In genomic region chr4:105509714-105510113, GRCh38 we compare ENCODE assay signal across 1 cellular context.
TF ChIP-seq lines count a peak whose summit lies in the region.

No MANE protein-coding gene starts in this region.

TF ChIP-seq in GM12878, 131 proteins besides CTCF, POLR2A, EP300 and RAD21 (continued from another document):
- TF ChIP-seq, protein P1, sequence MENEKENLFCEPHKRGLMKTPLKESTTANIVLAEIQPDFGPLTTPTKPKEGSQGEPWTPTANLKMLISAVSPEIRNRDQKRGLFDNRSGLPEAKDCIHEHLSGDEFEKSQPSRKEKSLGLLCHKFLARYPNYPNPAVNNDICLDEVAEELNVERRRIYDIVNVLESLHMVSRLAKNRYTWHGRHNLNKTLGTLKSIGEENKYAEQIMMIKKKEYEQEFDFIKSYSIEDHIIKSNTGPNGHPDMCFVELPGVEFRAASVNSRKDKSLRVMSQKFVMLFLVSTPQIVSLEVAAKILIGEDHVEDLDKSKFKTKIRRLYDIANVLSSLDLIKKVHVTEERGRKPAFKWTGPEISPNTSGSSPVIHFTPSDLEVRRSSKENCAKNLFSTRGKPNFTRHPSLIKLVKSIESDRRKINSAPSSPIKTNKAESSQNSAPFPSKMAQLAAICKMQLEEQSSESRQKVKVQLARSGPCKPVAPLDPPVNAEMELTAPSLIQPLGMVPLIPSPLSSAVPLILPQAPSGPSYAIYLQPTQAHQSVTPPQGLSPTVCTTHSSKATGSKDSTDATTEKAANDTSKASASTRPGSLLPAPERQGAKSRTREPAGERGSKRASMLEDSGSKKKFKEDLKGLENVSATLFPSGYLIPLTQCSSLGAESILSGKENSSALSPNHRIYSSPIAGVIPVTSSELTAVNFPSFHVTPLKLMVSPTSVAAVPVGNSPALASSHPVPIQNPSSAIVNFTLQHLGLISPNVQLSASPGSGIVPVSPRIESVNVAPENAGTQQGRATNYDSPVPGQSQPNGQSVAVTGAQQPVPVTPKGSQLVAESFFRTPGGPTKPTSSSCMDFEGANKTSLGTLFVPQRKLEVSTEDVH (IDR thresholded peaks at IDR 0.05; ENCODE audit: low read depth, partially characterized antibody): no peak
- no peak for TF ChIP-seq FOS (IDR thresholded peaks at IDR 0.05; ENCODE audit: borderline replicate concordance, extremely low read depth, insufficient read length)
- no peak for TF ChIP-seq ZNF217 (IDR thresholded peaks at IDR 0.05)
- no peak for TF ChIP-seq EED (IDR thresholded peaks at IDR 0.05; ENCODE audit: low read depth)
- TF ChIP-seq NBN (IDR thresholded peaks at IDR 0.05): no peak
- TF ChIP-seq, protein P2, sequence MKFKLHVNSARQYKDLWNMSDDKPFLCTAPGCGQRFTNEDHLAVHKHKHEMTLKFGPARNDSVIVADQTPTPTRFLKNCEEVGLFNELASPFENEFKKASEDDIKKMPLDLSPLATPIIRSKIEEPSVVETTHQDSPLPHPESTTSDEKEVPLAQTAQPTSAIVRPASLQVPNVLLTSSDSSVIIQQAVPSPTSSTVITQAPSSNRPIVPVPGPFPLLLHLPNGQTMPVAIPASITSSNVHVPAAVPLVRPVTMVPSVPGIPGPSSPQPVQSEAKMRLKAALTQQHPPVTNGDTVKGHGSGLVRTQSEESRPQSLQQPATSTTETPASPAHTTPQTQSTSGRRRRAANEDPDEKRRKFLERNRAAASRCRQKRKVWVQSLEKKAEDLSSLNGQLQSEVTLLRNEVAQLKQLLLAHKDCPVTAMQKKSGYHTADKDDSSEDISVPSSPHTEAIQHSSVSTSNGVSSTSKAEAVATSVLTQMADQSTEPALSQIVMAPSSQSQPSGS (IDR thresholded peaks at IDR 0.05; ENCODE audit: low read length): no peak
- TF ChIP-seq, protein P3, sequence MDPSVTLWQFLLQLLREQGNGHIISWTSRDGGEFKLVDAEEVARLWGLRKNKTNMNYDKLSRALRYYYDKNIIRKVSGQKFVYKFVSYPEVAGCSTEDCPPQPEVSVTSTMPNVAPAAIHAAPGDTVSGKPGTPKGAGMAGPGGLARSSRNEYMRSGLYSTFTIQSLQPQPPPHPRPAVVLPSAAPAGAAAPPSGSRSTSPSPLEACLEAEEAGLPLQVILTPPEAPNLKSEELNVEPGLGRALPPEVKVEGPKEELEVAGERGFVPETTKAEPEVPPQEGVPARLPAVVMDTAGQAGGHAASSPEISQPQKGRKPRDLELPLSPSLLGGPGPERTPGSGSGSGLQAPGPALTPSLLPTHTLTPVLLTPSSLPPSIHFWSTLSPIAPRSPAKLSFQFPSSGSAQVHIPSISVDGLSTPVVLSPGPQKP (IDR thresholded peaks at IDR 0.05; ENCODE audit: low read depth, low read length): no peak
- no peak for TF ChIP-seq RBBP5 (conservative IDR thresholded peaks at IDR 0.05)
- no peak for TF ChIP-seq PAX5 (IDR thresholded peaks at IDR 0.05; ENCODE audit: borderline replicate concordance, low read depth, low read length)
- no peak for TF ChIP-seq IKZF2 (IDR thresholded peaks at IDR 0.05)
- TF ChIP-seq MLLT1 (IDR thresholded peaks at IDR 0.05): no peak
